Comparison of ENCODE assay signal across 26 cellular contexts in genomic region chr11:39011822-39012221, GRCh38.
"Had no signal": no experiment of that assay in that cellular context is flagged by ENCODE, and none has a peak within 500 bp of the region (broad histone marks: within the 10 kb centered on the region; RNA-seq: fewer than 3 reads in every experiment).

No MANE protein-coding gene starts in this region.

- H3K4me3 ChIP-seq: ascending aorta, K562 had no signal

- H3K27me3 ChIP-seq: ascending aorta had no signal

- H3K4me1 ChIP-seq: ascending aorta had no signal

- DNase-seq: activated CD4-positive, alpha-beta T cell treated with anti-CD3 and anti-CD28 coated beads for 36 hours; activated CD4-positive, alpha-beta T cell treated with anti-CD3 and anti-CD28 coated beads, Interleukin-2, amount 10 ng/mL, durations not matched to agents 7 days and 5 days; activated CD4-positive, alpha-beta T cell treated with anti-CD3 and anti-CD28 coated beads, Interleukin-2, amount 50 U/mL, for 48 hours; activated CD8-positive, alpha-beta T cell treated with anti-CD3 and anti-CD28 coated beads, Interleukin-2, amount 10 ng/mL, durations not matched to agents 7 days and 5 days; activated gamma-delta T cell; activated naive CD4-positive, alpha-beta T cell treated with Interleukin-2 at 50 U/mL for 16 hours; activated naive CD8-positive, alpha-beta T cell treated with anti-CD3 and anti-CD28 coated beads, Interleukin-2, amount 10 ng/mL, durations not matched to agents 7 days and 5 days; activated T-cell treated with anti-CD3 and anti-CD28 coated beads, Interleukin-2, amount 50 U/mL, for 24 hours; amygdala; caudate nucleus; cerebellar nuclear complex; MV-4-11; NCI-H1092; NCI-H1436 treated with DMSO at 0.1 percent for 48 hours; NCI-H187; NCI-H2029 treated with DMSO at 0.1 percent for 48 hours; NCI-H2107; NCI-H2171; NCI-H524; NCI-H748 treated with DMSO at 0.1 percent for 48 hours; NK-92 treated with Interleukin-12 subunit alpha and Interleukin-12 subunit beta, amount 100 ng/mL, for 24 hours; PC-3; Right ventricle myocardium superior had no signal

- H3K27ac ChIP-seq: ascending aorta, RWPE1 had no signal

- H3K36me3 ChIP-seq: ascending aorta had no signal

- H3K9me3 ChIP-seq: ascending aorta had no signal
